In genomic region chr14:66401447-66402095, GRCh38 we compare ENCODE assay signal across 9 cellular contexts.
DNase-seq lines count a peak whose midpoint lies in the region; ATAC-seq, FAIRE-seq and TF ChIP-seq lines count a peak whose summit lies in the region.
"Had no signal": no experiment of that assay in that cellular context is flagged by ENCODE, and none has a peak within 500 bp of the region (broad histone marks: within the 10 kb centered on the region; RNA-seq: fewer than 3 reads in every experiment).

No MANE protein-coding gene starts in this region.

- no peaks in the 10 kb centered on the region for H3K4me1 ChIP-seq in A549
- no peaks in the 10 kb centered on the region for H3K4me1 ChIP-seq in SK-N-SH (ENCODE audit: control insufficient read depth in 1 of 2, insufficient read depth in 2 of 2, low read depth in 1 of 2, low read length in 1 of 2)
- H3K4me1 ChIP-seq in hepatocyte (ENCODE audit: insufficient read depth): no peaks in the 10 kb centered on the region
- no peaks in the 10 kb centered on the region for H3K4me1 ChIP-seq in ascending aorta

- 0% methylated on average over 1 of the region's 1 CpG for WGBS in A549 (ENCODE audit: missing lambda C conversion rate)
- WGBS in SK-N-SH (ENCODE audit: low lambda C conversion rate): 7% methylated on average over 1 of the region's 1 CpG
- 68% methylated on average over 1 of the region's 1 CpG for WGBS in hepatocyte (ENCODE audit: low lambda C conversion rate, missing lambda C conversion rate)

- H3K27ac ChIP-seq in A549 (no peak overlapping the region), SK-N-SH (ENCODE audit: low read depth in 2 of 2, low read length in 1 of 2) (no peak overlapping the region), hepatocyte (no peak overlapping the region), ascending aorta (no peak overlapping the region)

- TF ChIP-seq POLR2A in A549 (IDR thresholded peaks at IDR 0.05; ENCODE audit: low read length): no peak

- no peak for FAIRE-seq in A549 (lab: Jason Lieb, UNC)

- TF ChIP-seq RAD21 in A549 (conservative IDR thresholded peaks at IDR 0.05 in 1 of 2, IDR thresholded peaks at IDR 0.05 in 1 of 2) (peak; percentile 56 to 64; a peak in 4 of 5 replicates), SK-N-SH (IDR thresholded peaks at IDR 0.05; ENCODE audit: low read length) (peak; percentile 86)

- H3K36me3 ChIP-seq in SK-N-SH (replicated peaks in 1 of 2; ENCODE audit: control insufficient read depth in 1 of 2, insufficient read depth in 2 of 2, low read length in 1 of 2) (no peaks in the 10 kb centered on the region), hepatocyte (replicated peaks; ENCODE audit: insufficient read depth, low read depth) (no peaks in the 10 kb centered on the region), ascending aorta (no peaks in the 10 kb centered on the region)

- H3K27me3 ChIP-seq in SK-N-SH (ENCODE audit: insufficient read depth) (no peaks in the 10 kb centered on the region), hepatocyte (peaks cover 4% of the 10 kb centered on the region), ascending aorta (no peaks in the 10 kb centered on the region)

- H3K9me2 ChIP-seq in SK-N-SH: no peaks in the 10 kb centered on the region
- no peaks in the 10 kb centered on the region for H3K9me2 ChIP-seq in hepatocyte (replicated peaks; ENCODE audit: insufficient read depth)

- H4K20me1 ChIP-seq in SK-N-SH (ENCODE audit: insufficient read depth): no peaks in the 10 kb centered on the region
- H4K20me1 ChIP-seq in hepatocyte (ENCODE audit: insufficient read depth, poor library complexity, severe bottlenecking): no peaks in the 10 kb centered on the region

- no peaks in the 10 kb centered on the region for H3K79me2 ChIP-seq in SK-N-SH (ENCODE audit: insufficient read depth)
- no peaks in the 10 kb centered on the region for H3K79me2 ChIP-seq in hepatocyte

- peak; percentile 39 to 68; a peak in 3 of 6 replicates for ATAC-seq in A549

- DNase-seq in A549 (ENCODE audit: low read depth in 1 of 2, low spot score in 1 of 2) (peak in 1 of 2 experiments; percentile 4), GM20000 (ENCODE audit: low spot score) (no peak), SK-N-SH (peak; percentile 8), hepatocyte (ENCODE audit: low spot score) (no peak), AG08396 (ENCODE audit: low spot score) (no peak), ascending aorta (ENCODE audit: low spot score in 2 of 2) (no peak)
- no peak for DNase-seq in activated T-cell treated with anti-CD3 and anti-CD28 coated beads, Interleukin-2, amount 50 U/mL, for 1 hour
- DNase-seq in activated effector memory CD4-positive, alpha-beta T cell treated with anti-CD3 and anti-CD28 coated beads, Interleukin-2, amount 50 U/mL, for 16 hours: no peak
- DNase-seq: immature natural killer cell had no signal

- CTCF ChIA-PET in A549 (lab: Yijun Ruan, JAX): interaction anchor here (0.7 to 3.3 kb wide), 5 partner anchors 8 to 642 kb away, joined by 3 to 15 read pairs (median 4); no protein-coding TSS in a partner anchor
- CTCF ChIA-PET in SK-N-SH (lab: Yijun Ruan, JAX): interaction anchor here (0.5 to 5.1 kb wide), 28 partner anchors 10 to 932 kb away, joined by 3 to 41 read pairs (median 4); no protein-coding TSS in a partner anchor

- no peaks in the 10 kb centered on the region for H3K9me3 ChIP-seq in A549
- H3K9me3 ChIP-seq in SK-N-SH: no peaks in the 10 kb centered on the region
- no peaks in the 10 kb centered on the region for H3K9me3 ChIP-seq in hepatocyte (ENCODE audit: low read depth)
- no peaks in the 10 kb centered on the region for H3K9me3 ChIP-seq in ascending aorta

- no peak overlapping the region for H3K4me3 ChIP-seq in A549
- H3K4me3 ChIP-seq in SK-N-SH (ENCODE audit: low read depth in 2 of 2, low read length in 1 of 2): no peak overlapping the region
- no peak overlapping the region for H3K4me3 ChIP-seq in hepatocyte
- no peak overlapping the region for H3K4me3 ChIP-seq in ascending aorta

- H2AFZ ChIP-seq in SK-N-SH (ENCODE audit: low read depth): no peak overlapping the region
- no peak overlapping the region for H2AFZ ChIP-seq in hepatocyte

- H3K4me2 ChIP-seq in A549 (no peak overlapping the region), SK-N-SH (no peak overlapping the region), hepatocyte (no peak overlapping the region)

- intact Hi-C loops in ascending aorta (cut with DNase I): loop anchor here (1.0 kb wide), 1 partner anchor 40 kb away; no protein-coding TSS in a partner anchor

- no peaks in the 10 kb centered on the region for H3F3A ChIP-seq in SK-N-SH (replicated peaks; ENCODE audit: insufficient read depth)

- POLR2A ChIA-PET in A549 (lab: Yijun Ruan, JAX): no interaction called here
- POLR2A ChIA-PET in SK-N-SH (lab: Yijun Ruan, JAX): no interaction called here

- TF ChIP-seq EP300 in A549 (IDR thresholded peaks at IDR 0.05) (no peak), SK-N-SH (IDR thresholded peaks at IDR 0.05; ENCODE audit: borderline replicate concordance in 1 of 2, low read depth in 1 of 2, low read length in 1 of 2) (no peak)

- no peak overlapping the region for H3K9ac ChIP-seq in SK-N-SH

- TF ChIP-seq CTCF in A549 (IDR thresholded peaks at IDR 0.05): peak; percentile 58
- TF ChIP-seq CTCF in GM20000 (IDR thresholded peaks at IDR 0.05; ENCODE audit: extremely low read depth, missing control alignments): peak; percentile 30
- TF ChIP-seq CTCF in SK-N-SH (IDR thresholded peaks at IDR 0.05): peak; percentile 53
- peak; percentile 32 for TF ChIP-seq CTCF in hepatocyte (IDR thresholded peaks at IDR 0.05; ENCODE audit: poor library complexity)
- TF ChIP-seq CTCF in ascending aorta (IDR thresholded peaks at IDR 0.05): no peak

TF ChIP-seq in A549, 52 proteins besides CTCF, POLR2A, EP300 and RAD21 (continues in another document):
- TF ChIP-seq ELK1 (IDR thresholded peaks at IDR 0.05; ENCODE audit: low read depth, low read length) (no peak), USF2 (IDR thresholded peaks at IDR 0.05) (no peak), MAZ (IDR thresholded peaks at IDR 0.05; ENCODE audit: borderline replicate concordance, low read depth, low read length) (no peak), PBX3 (IDR thresholded peaks at IDR 0.05) (no peak), RARB (CRISPR knock-in tag; IDR thresholded peaks at IDR 0.05) (no peak), PHF8 (IDR thresholded peaks at IDR 0.05; ENCODE audit: borderline replicate concordance, low read depth) (no peak)

TF ChIP-seq in SK-N-SH, 30 proteins besides CTCF, POLR2A, EP300 and RAD21:
- TF ChIP-seq SMC3 (IDR thresholded peaks at IDR 0.05; ENCODE audit: low read depth, low read length) (peak; percentile 45; the same call in 1 of the 2 replicates), TEAD4 (IDR thresholded peaks at IDR 0.05; ENCODE audit: borderline replicate concordance, insufficient read depth) (no peak), RXRA (IDR thresholded peaks at IDR 0.05; ENCODE audit: borderline replicate concordance, low read depth) (no peak)

Comparison
In these comparisons a context has a peak if more than half of its experiments do, and no peak if none do; other contexts are left out.
1. CTCF ChIP-seq: peak in A549 (single experiment), GM20000 (single experiment), SK-N-SH (single experiment) and hepatocyte (single experiment); none in ascending aorta (0 of 3).
2. Of the 12 proteins assayed by ChIP-seq in both A549 and SK-N-SH: peak only in A549: none; only in SK-N-SH: SMC3; in both: CTCF and RAD21; in neither: 9.